Comparison of ENCODE assay signal across 2 cellular contexts in the genomic region with DNA sequence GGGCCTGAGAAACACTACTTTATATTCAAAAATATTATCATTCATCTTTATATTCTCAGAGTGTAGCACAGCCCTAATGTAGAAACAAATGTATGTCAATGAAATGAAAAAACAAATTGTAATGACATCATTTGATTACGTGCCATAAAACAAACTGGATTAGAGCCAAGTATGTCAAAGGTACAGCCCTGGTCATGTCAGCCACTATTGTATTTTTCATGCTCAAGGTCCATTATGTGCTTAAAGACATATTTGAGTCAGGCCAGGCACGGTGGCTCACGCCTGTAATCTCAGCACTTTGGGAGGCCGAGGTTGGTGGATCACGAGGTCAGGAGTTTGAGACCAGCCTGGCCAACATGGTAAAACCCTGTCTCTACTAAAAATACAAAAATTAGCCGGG.
TF ChIP-seq lines count a peak whose summit lies in the region.
"Not testable (repeated sequence)": the region's sequence is repeated elsewhere in the genome, so short reads cannot be mapped to it uniquely, and the experiment has no call there.

No MANE protein-coding gene starts in this region.

TF ChIP-seq in K562, 482 proteins besides CTCF, POLR2A, EP300 and RAD21:
- TF ChIP-seq NFIC (IDR thresholded peaks at IDR 0.05) = 0 out of 2 replicates have a peak, but pooled peaks have one; percentile 11

TF ChIP-seq in HepG2, 621 proteins besides CTCF, POLR2A, EP300 and RAD21:
- peak; percentile 52; the same call in 1 of the 2 replicates for TF ChIP-seq ATF7 (IDR thresholded peaks at IDR 0.05)
- TF ChIP-seq ATF7 (CRISPR knock-in tag; IDR thresholded peaks at IDR 0.05) = not testable (repeated sequence)
